Comparison of ENCODE assay signal across 24 cellular contexts in the genomic region with DNA sequence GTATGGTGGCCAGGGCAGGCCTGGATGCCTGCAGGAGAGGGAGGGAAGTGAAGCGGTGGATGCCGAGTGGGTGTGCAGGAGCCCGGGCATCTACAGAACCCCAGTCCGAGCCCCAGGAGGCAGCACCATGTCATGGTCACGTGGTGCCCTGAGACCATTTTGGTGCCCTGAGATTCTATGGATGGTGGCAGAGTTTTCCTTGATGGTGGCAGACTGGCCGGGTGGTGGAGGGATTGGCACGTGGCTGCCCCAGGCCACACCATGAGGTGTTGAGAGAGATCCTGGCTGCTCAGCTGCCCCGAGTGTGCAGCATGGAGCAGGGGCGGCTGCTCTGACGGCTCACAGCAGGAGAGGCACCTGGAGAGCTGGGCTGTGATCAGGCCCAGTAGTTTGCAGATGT. TPM values are rescaled to one million over a fixed set of nuclear protein-coding genes. Genes with fewer than 3 reads are reported as not detected.
"Had no signal": no experiment of that assay in that cellular context is flagged by ENCODE, and none has a peak within 500 bp of the region (broad histone marks: within the 10 kb centered on the region; RNA-seq: fewer than 3 reads in every experiment).

No MANE protein-coding gene starts in this region.

- DNase-seq: activated CD4-positive, alpha-beta T cell treated with anti-CD3 and anti-CD28 coated beads for 1 hour; activated effector memory CD4-positive, alpha-beta T cell treated with anti-CD3 and anti-CD28 coated beads, Interleukin-2, amount 50 U/mL, for 16 hours; activated naive CD4-positive, alpha-beta T cell treated with anti-CD3 and anti-CD28 coated beads, Interleukin-2, amount 10 ng/mL, durations not matched to agents 7 days and 5 days; activated naive CD8-positive, alpha-beta T cell treated with anti-CD3 and anti-CD28 coated beads, Interleukin-2, amount 50 U/mL, for 24 hours; dermis blood vessel endothelial cell; effector CD8-positive, alpha-beta T cell; erythroblast; foreskin fibroblast; left lung; naive thymus-derived CD8-positive, alpha-beta T cell; ovary; right cardiac atrium; stimulated activated CD4-positive, alpha-beta T cell treated with anti-CD3 and anti-CD28 coated beads, Interleukin-12 subunit alpha, Interleukin-12 subunit beta, amount 100 ng/mL, for 4 hours; stimulated activated CD4-positive, alpha-beta T cell treated with anti-CD3 and anti-CD28 coated beads, Interleukin-4, amount 100 ng/mL, for 4 hours; stimulated activated naive CD8-positive, alpha-beta T cell treated with anti-CD3 and anti-CD28 coated beads, Interleukin-15, amount 100 ng/mL, for 72 hours; T-helper 1 cell; WERI-Rb-1 had no signal

- ATAC-seq: activated naive CD8-positive, alpha-beta T cell treated with anti-CD3 and anti-CD28 coated beads, Interleukin-2, amount 50 U/mL, for 24 hours; left lung; naive thymus-derived CD8-positive, alpha-beta T cell; right cardiac atrium; stimulated activated naive CD8-positive, alpha-beta T cell treated with anti-CD3 and anti-CD28 coated beads, Interleukin-15, amount 100 ng/mL, for 72 hours had no signal

- H3K4me3 ChIP-seq: cardiac muscle cell, left lung, ovary, tibial nerve had no signal

- H3K36me3 ChIP-seq: cardiac muscle cell, ovary had no signal

- H3K27me3 ChIP-seq: cardiac muscle cell, left lung, ovary, tibial nerve had no signal

- H3K36me3 Mint-ChIP-seq: activated naive CD4-positive, alpha-beta T cell treated with anti-CD3 and anti-CD28 coated beads, Interleukin-2, amount 10 ng/mL, durations not matched to agents 7 days and 5 days; mesothelial cell of epicardium; naive thymus-derived CD8-positive, alpha-beta T cell had no signal

- H3K27ac ChIP-seq: cardiac muscle cell, left lung, ovary, tibial nerve, WERI-Rb-1 had no signal

- H3K9me3 ChIP-seq: left lung, ovary, tibial nerve had no signal

- H3K27ac Mint-ChIP-seq: activated naive CD4-positive, alpha-beta T cell treated with anti-CD3 and anti-CD28 coated beads, Interleukin-2, amount 10 ng/mL, durations not matched to agents 7 days and 5 days; activated naive CD8-positive, alpha-beta T cell treated with anti-CD3 and anti-CD28 coated beads, Interleukin-2, amount 50 U/mL, for 24 hours; mesothelial cell of epicardium; stimulated activated naive CD8-positive, alpha-beta T cell treated with anti-CD3 and anti-CD28 coated beads, Interleukin-15, amount 100 ng/mL, for 72 hours had no signal

- H3K9me3 Mint-ChIP-seq: activated naive CD4-positive, alpha-beta T cell treated with anti-CD3 and anti-CD28 coated beads, Interleukin-2, amount 10 ng/mL, durations not matched to agents 7 days and 5 days; activated naive CD8-positive, alpha-beta T cell treated with anti-CD3 and anti-CD28 coated beads, Interleukin-2, amount 50 U/mL, for 24 hours; mesothelial cell of epicardium; naive thymus-derived CD8-positive, alpha-beta T cell; stimulated activated naive CD8-positive, alpha-beta T cell treated with anti-CD3 and anti-CD28 coated beads, Interleukin-15, amount 100 ng/mL, for 72 hours had no signal

- H3K4me3 Mint-ChIP-seq: activated naive CD4-positive, alpha-beta T cell treated with anti-CD3 and anti-CD28 coated beads, Interleukin-2, amount 10 ng/mL, durations not matched to agents 7 days and 5 days; activated naive CD8-positive, alpha-beta T cell treated with anti-CD3 and anti-CD28 coated beads, Interleukin-2, amount 50 U/mL, for 24 hours; mesothelial cell of epicardium; naive thymus-derived CD8-positive, alpha-beta T cell; stimulated activated naive CD8-positive, alpha-beta T cell treated with anti-CD3 and anti-CD28 coated beads, Interleukin-15, amount 100 ng/mL, for 72 hours had no signal

- FAIRE-seq: TTC549, urothelium cell line had no signal

- H3K4me1 ChIP-seq: left lung had no signal

RNA-seq across cellular contexts. Expression of a gene that starts 52.3 kb away (rescaled TPM):
- total RNA-seq: cardiac muscle cell, fibroblast of lung, lung microvascular endothelial cell had no signal
- polyA plus RNA-seq: cardiac muscle cell, fibroblast of lung had no signal
